ENCODE assay signal across 9 cellular contexts in genomic region chr1:8122477-8123407, GRCh38.
DNase-seq lines count a peak whose midpoint lies in the region; ATAC-seq and TF ChIP-seq lines count a peak whose summit lies in the region.
"Had no signal": no experiment of that assay in that cellular context is flagged by ENCODE, and none has a peak within 500 bp of the region (broad histone marks: within the 10 kb centered on the region; RNA-seq: fewer than 3 reads in every experiment).

No MANE protein-coding gene starts in this region.

- peak overlapping the region; percentile 62 for H3K9ac ChIP-seq in mesenchymal stem cell (ENCODE audit: low read length)

- H3K4ac ChIP-seq in mesenchymal stem cell (ENCODE audit: low read depth in 1 of 2, low read length in 2 of 2): peak overlapping the region; percentile 85 to 93

- H3K4me3 ChIP-seq in brain microvascular endothelial cell (ENCODE audit: low read depth, low read length) (no peak overlapping the region), mesenchymal stem cell (ENCODE audit: insufficient read depth in 1 of 2, low read depth in 1 of 2, low read length in 2 of 2) (no peak overlapping the region), suprapubic skin (no peak overlapping the region)

- peaks cover 11% of the 10 kb centered on the region for H3K9me3 ChIP-seq in mesenchymal stem cell (ENCODE audit: control insufficient read depth, low read length)
- no peaks in the 10 kb centered on the region for H3K9me3 ChIP-seq in suprapubic skin

- H3K27ac ChIP-seq in brain microvascular endothelial cell: peak overlapping the region; percentile 86
- peak overlapping the region; percentile 40 for H3K27ac ChIP-seq in mesenchymal stem cell (ENCODE audit: low read length, poor library complexity, severe bottlenecking)
- peak overlapping the region; percentile 84 for H3K27ac ChIP-seq in suprapubic skin

- peak overlapping the region; percentile 94 for H4K91ac ChIP-seq in mesenchymal stem cell (ENCODE audit: low read length)

- ATAC-seq in HG02981 (IDR thresholded peaks at IDR 0.05; ENCODE audit: unreplicated experiment): no peak

- H2BK12ac ChIP-seq in mesenchymal stem cell (ENCODE audit: low read length in 2 of 2): peak overlapping the region; percentile 94 to 95

- peak overlapping the region; percentile 68 to 93 for H3K18ac ChIP-seq in mesenchymal stem cell (ENCODE audit: low read depth in 1 of 2, low read length in 2 of 2)

- peak overlapping the region; percentile 95 for H2BK120ac ChIP-seq in mesenchymal stem cell (ENCODE audit: low read depth, low read length)

- H2AK5ac ChIP-seq in mesenchymal stem cell (ENCODE audit: low read length, severe bottlenecking): peak overlapping the region; percentile 35

- no peak overlapping the region for H3K14ac ChIP-seq in mesenchymal stem cell (ENCODE audit: low read length in 2 of 2)

- in situ Hi-C loops in brain microvascular endothelial cell (cut with HindIII; ENCODE audit: low pct_ligation_motif_present, low sequenced_read_pairs): loop anchor here (25.0 kb wide), 1 partner anchor 190 kb away; the partner anchor contains the start of gene SLC45A1

- H3K23ac ChIP-seq in mesenchymal stem cell (ENCODE audit: low read length in 2 of 2): no peak overlapping the region

- H2AFZ ChIP-seq in mesenchymal stem cell (ENCODE audit: low read depth, low read length): no peak overlapping the region

- no peak overlapping the region for H3K4me2 ChIP-seq in mesenchymal stem cell (ENCODE audit: low read length, poor library complexity, severe bottlenecking)

- H3K79me1 ChIP-seq in mesenchymal stem cell (replicated peaks; ENCODE audit: low read length, poor library complexity, severe bottlenecking): no peaks in the 10 kb centered on the region

- no peak for TF ChIP-seq CTCF in brain microvascular endothelial cell (IDR thresholded peaks at IDR 0.05; ENCODE audit: low read depth, low read length, missing control alignments)
- no peak for TF ChIP-seq CTCF in suprapubic skin (IDR thresholded peaks at IDR 0.05)

- no peak for TF ChIP-seq EP300 in suprapubic skin (IDR thresholded peaks at IDR 0.05)

- H3K4me1 ChIP-seq in mesenchymal stem cell (ENCODE audit: control insufficient read depth, insufficient read depth, low read depth, low read length): peaks cover 17% of the 10 kb centered on the region
- peaks cover 25% of the 10 kb centered on the region for H3K4me1 ChIP-seq in suprapubic skin

- WGBS in mesenchymal stem cell: 66% methylated on average over 15 of the region's 15 CpGs
- 91% methylated on average over 15 of the region's 15 CpGs for WGBS in suprapubic skin

- TF ChIP-seq POLR2A in suprapubic skin (IDR thresholded peaks at IDR 0.05): no peak

- H3K36me3 ChIP-seq in brain microvascular endothelial cell (replicated peaks) (no peaks in the 10 kb centered on the region), mesenchymal stem cell (ENCODE audit: control insufficient read depth in 1 of 2, insufficient read depth in 2 of 2, low read depth in 1 of 2, low read length in 2 of 2) (no peaks in the 10 kb centered on the region), suprapubic skin (no peaks in the 10 kb centered on the region)

- peak overlapping the region; percentile 52 for H4K8ac ChIP-seq in mesenchymal stem cell (ENCODE audit: low read length)

- DNase-seq in HT1080 (ENCODE audit: low read depth): peak; percentile 22
- DNase-seq in brain microvascular endothelial cell: peak; percentile 59
- peak; percentile 97 for DNase-seq in mesenchymal stem cell
- DNase-seq in suprapubic skin (ENCODE audit: low spot score in 2 of 2): no peak
- DNase-seq in SIG-M5 treated with dmso at 0.1 percent for 504 hours (lab: John Stamatoyannopoulos, UW; ENCODE audit: unreplicated experiment): no peak
- DNase-seq in stimulated activated CD4-positive, alpha-beta T cell treated with anti-CD3 and anti-CD28 coated beads, Interleukin-15, amount 100 ng/mL, for 24 hours: no peak
- DNase-seq in CD1c-positive myeloid dendritic cell (ENCODE audit: extremely low spot score): no peak
- DNase-seq: activated T-cell treated with anti-CD3 and anti-CD28 coated beads, Interleukin-2, amount 50 U/mL, for 1 hour had no signal

- peak overlapping the region; percentile 51 for H2BK5ac ChIP-seq in mesenchymal stem cell (ENCODE audit: low read depth, low read length, poor library complexity, severe bottlenecking)

- H2BK15ac ChIP-seq in mesenchymal stem cell (ENCODE audit: low read depth, poor library complexity, severe bottlenecking): peak overlapping the region; percentile 93

- H3K27me3 ChIP-seq in brain microvascular endothelial cell (replicated peaks): no peaks in the 10 kb centered on the region
- H3K27me3 ChIP-seq in mesenchymal stem cell (ENCODE audit: control insufficient read depth in 1 of 2, insufficient read depth in 1 of 2, low read length in 2 of 2): no peaks in the 10 kb centered on the region
- no peaks in the 10 kb centered on the region for H3K27me3 ChIP-seq in suprapubic skin

Comparison
In these comparisons a context has a peak if more than half of its experiments do, and no peak if none do; other contexts are left out.
1. DNase-seq: peak in HT1080 (single experiment), brain microvascular endothelial cell (single experiment) and mesenchymal stem cell (single experiment); none in suprapubic skin (0 of 2), SIG-M5 treated with dmso at 0.1 percent for 504 hours (single experiment), stimulated activated CD4-positive, alpha-beta T cell treated with anti-CD3 and anti-CD28 coated beads, Interleukin-15, amount 100 ng/mL, for 24 hours (single experiment) and CD1c-positive myeloid dendritic cell (single experiment).
2. Peak in every context shown above with its lines, with median percentiles within 50 percentile points of each other: H3K27ac ChIP-seq.